ENCODE assay signal across 1 cellular context in genomic region chr7:151494569-151495284, GRCh38.
A peak's percentile ranks its signal among the peaks of the same experiment; 100 is the strongest.
TF ChIP-seq lines count a peak whose summit lies in the region.

No MANE protein-coding gene starts in this region.

TF ChIP-seq in HEK293, 187 proteins besides CTCF, POLR2A, EP300 and RAD21 (continued from another document):
- TF ChIP-seq ZNF639 (tag by site-specific recombination; IDR thresholded peaks at IDR 0.05) (no peak), FEZF1 (tag by site-specific recombination; IDR thresholded peaks at IDR 0.05) (peak; percentile 51; the same call in 1 of the 2 replicates), BCL11B (tag by site-specific recombination; IDR thresholded peaks at IDR 0.05; ENCODE audit: low read depth) (no peak), IKZF3 (tag by site-specific recombination; IDR thresholded peaks at IDR 0.05) (0 out of 2 replicates have a peak, but pooled peaks have one; percentile 3), SP7 (tag by site-specific recombination; IDR thresholded peaks at IDR 0.05) (0 out of 2 replicates have a peak, but pooled peaks have one; percentile 29), BCL11A (tag by site-specific recombination; IDR thresholded peaks at IDR 0.05; ENCODE audit: low read depth) (no peak), ZNF155 (tag by site-specific recombination; IDR thresholded peaks at IDR 0.05) (no peak)
- TF ChIP-seq, protein P1, sequence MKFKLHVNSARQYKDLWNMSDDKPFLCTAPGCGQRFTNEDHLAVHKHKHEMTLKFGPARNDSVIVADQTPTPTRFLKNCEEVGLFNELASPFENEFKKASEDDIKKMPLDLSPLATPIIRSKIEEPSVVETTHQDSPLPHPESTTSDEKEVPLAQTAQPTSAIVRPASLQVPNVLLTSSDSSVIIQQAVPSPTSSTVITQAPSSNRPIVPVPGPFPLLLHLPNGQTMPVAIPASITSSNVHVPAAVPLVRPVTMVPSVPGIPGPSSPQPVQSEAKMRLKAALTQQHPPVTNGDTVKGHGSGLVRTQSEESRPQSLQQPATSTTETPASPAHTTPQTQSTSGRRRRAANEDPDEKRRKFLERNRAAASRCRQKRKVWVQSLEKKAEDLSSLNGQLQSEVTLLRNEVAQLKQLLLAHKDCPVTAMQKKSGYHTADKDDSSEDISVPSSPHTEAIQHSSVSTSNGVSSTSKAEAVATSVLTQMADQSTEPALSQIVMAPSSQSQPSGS (tag by site-specific recombination; IDR thresholded peaks at IDR 0.05; ENCODE audit: low read depth), result peak; percentile 75
